8 cellular contexts compared by ENCODE assay signal in genomic region chr11:10456519-10456918, GRCh38. TPM values are rescaled to one million over a fixed set of nuclear protein-coding genes. Genes with fewer than 3 reads are reported as not detected.
DNase-seq lines count a peak whose midpoint lies in the region; ATAC-seq and TF ChIP-seq lines count a peak whose summit lies in the region.

No MANE protein-coding gene starts in this region.

- no peaks in the 10 kb centered on the region for H3K27me3 Mint-ChIP-seq in CD8-positive, alpha-beta T cell (ENCODE audit: low read depth)
- H3K27me3 Mint-ChIP-seq in activated naive CD8-positive, alpha-beta T cell treated with anti-CD3 and anti-CD28 coated beads, Interleukin-2, amount 10 ng/mL, durations not matched to agents 7 days and 5 days: peaks cover 18% of the 10 kb centered on the region

- H3K9me3 Mint-ChIP-seq in CD8-positive, alpha-beta T cell: no peaks in the 10 kb centered on the region
- no peaks in the 10 kb centered on the region for H3K9me3 Mint-ChIP-seq in activated naive CD8-positive, alpha-beta T cell treated with anti-CD3 and anti-CD28 coated beads, Interleukin-2, amount 10 ng/mL, durations not matched to agents 7 days and 5 days

- peak overlapping the region; percentile 10 for H3K27ac ChIP-seq in CD8-positive, alpha-beta T cell (ENCODE audit: low read depth, low read length)
- peak overlapping the region; percentile 81 for H3K27ac ChIP-seq in MM.1S (ENCODE audit: low read length)
- peak overlapping the region; percentile 73 for H3K27ac ChIP-seq in mesenchymal stem cell (ENCODE audit: low read length, poor library complexity, severe bottlenecking)
- H3K27ac ChIP-seq in body of pancreas: peak overlapping the region in 1 of 4 donors; percentile 52

- TF ChIP-seq CTCF in CD8-positive, alpha-beta T cell (IDR thresholded peaks at IDR 0.05): no peak
- no peak for TF ChIP-seq CTCF in MM.1S (IDR thresholded peaks at IDR 0.05; ENCODE audit: low read length)
- TF ChIP-seq CTCF in body of pancreas (IDR thresholded peaks at IDR 0.05): no peak

- peak overlapping the region; percentile 78 for H3K4me2 ChIP-seq in MM.1S (ENCODE audit: low read depth, low read length)
- H3K4me2 ChIP-seq in mesenchymal stem cell (ENCODE audit: low read length, poor library complexity, severe bottlenecking): peak overlapping the region; percentile 17

- H3K14ac ChIP-seq in mesenchymal stem cell (ENCODE audit: low read length in 2 of 2): peak overlapping the region in 1 of 2 experiments; percentile 30

- no peak overlapping the region for H2AK5ac ChIP-seq in mesenchymal stem cell (ENCODE audit: low read length, severe bottlenecking)

- no peak overlapping the region for H3K23ac ChIP-seq in mesenchymal stem cell (ENCODE audit: low read length in 2 of 2)

- H2AFZ ChIP-seq in MM.1S (ENCODE audit: low read length) (peak overlapping the region; percentile 55), mesenchymal stem cell (ENCODE audit: low read depth, low read length) (peak overlapping the region; percentile 83)

- H4K91ac ChIP-seq in mesenchymal stem cell (ENCODE audit: low read length): peak overlapping the region; percentile 56

- CTCF ChIA-PET in CD8-positive, alpha-beta T cell (lab: Charles Lee): interaction anchor here (0.7 to 4.9 kb wide), 6 partner anchors 12 to 85 kb away, joined by 3 to 32 read pairs (median 6); partner anchors contain the start of gene RNF141

- peaks cover 32% of the 10 kb centered on the region for H3F3A ChIP-seq in MM.1S (ENCODE audit: insufficient read depth, low read length)

- H2BK5ac ChIP-seq in mesenchymal stem cell (ENCODE audit: low read depth, low read length, poor library complexity, severe bottlenecking): no peak overlapping the region

- no peaks in the 10 kb centered on the region for H3K27me3 ChIP-seq in CD8-positive, alpha-beta T cell (ENCODE audit: insufficient read depth, low read length)
- H3K27me3 ChIP-seq in MM.1S (replicated peaks; ENCODE audit: insufficient read depth, low read length) (peaks cover 11% of the 10 kb centered on the region), mesenchymal stem cell (ENCODE audit: control insufficient read depth in 1 of 2, insufficient read depth in 1 of 2, low read length in 2 of 2) (no peaks in the 10 kb centered on the region), body of pancreas (no peaks in the 10 kb centered on the region)

- POLR2A ChIA-PET in CD8-positive, alpha-beta T cell (lab: Charles Lee): interaction anchor here (1.1 to 3.4 kb wide), 6 partner anchors 10 to 352 kb away, joined by 3 to 18 read pairs (median 11); partner anchors contain the start of genes EIF4G2 and RNF141
- POLR2A ChIA-PET in activated naive CD8-positive, alpha-beta T cell treated with anti-CD3 and anti-CD28 coated beads, Interleukin-2, amount 10 ng/mL, durations not matched to agents 7 days and 5 days (lab: Charles Lee): interaction anchor here (1.1 to 2.2 kb wide), 6 partner anchors 14 to 1092 kb away, joined by 3 to 22 read pairs (median 8); partner anchors contain the start of genes EIF4G2, IPO7 and RNF141

- H2BK15ac ChIP-seq in mesenchymal stem cell (ENCODE audit: low read depth, poor library complexity, severe bottlenecking): no peak overlapping the region

- H2BK12ac ChIP-seq in mesenchymal stem cell (ENCODE audit: low read length in 2 of 2): peak overlapping the region; percentile 7 to 57

- H4K8ac ChIP-seq in mesenchymal stem cell (ENCODE audit: low read length): peak overlapping the region; percentile 1

- H3K9me3 ChIP-seq in CD8-positive, alpha-beta T cell (ENCODE audit: low read length): no peaks in the 10 kb centered on the region
- no peaks in the 10 kb centered on the region for H3K9me3 ChIP-seq in MM.1S (replicated peaks; ENCODE audit: insufficient read depth, low read length)
- H3K9me3 ChIP-seq in mesenchymal stem cell (ENCODE audit: control insufficient read depth, low read length): no peaks in the 10 kb centered on the region
- no peaks in the 10 kb centered on the region for H3K9me3 ChIP-seq in body of pancreas

- peaks cover 33% of the 10 kb centered on the region for H3K79me2 ChIP-seq in MM.1S (ENCODE audit: low read length)

- no peak for TF ChIP-seq POLR2A in body of pancreas (IDR thresholded peaks at IDR 0.05)

- intact Hi-C loops in CD8-positive, alpha-beta T cell (cut with DNase I, micrococcal nuclease): loop anchor here (1.0 to 10.0 kb wide), 14 partner anchors 14 to 1772 kb away; partner anchors contain the start of genes CTR9 (in 2 of the 2), USP47 (in 2 of the 2), ZBED5 (in 2 of the 2) and ADM (in 1 of the 2)
- intact Hi-C loops in body of pancreas (cut with DNase I): no loop called here

- peak overlapping the region in 1 of 2 experiments; percentile 42 for H3K4ac ChIP-seq in mesenchymal stem cell (ENCODE audit: low read depth in 1 of 2, low read length in 2 of 2)

- H3K4me3 Mint-ChIP-seq in CD8-positive, alpha-beta T cell: peak overlapping the region; percentile 91
- peak overlapping the region; percentile 95 for H3K4me3 Mint-ChIP-seq in activated naive CD8-positive, alpha-beta T cell treated with anti-CD3 and anti-CD28 coated beads, Interleukin-2, amount 10 ng/mL, durations not matched to agents 7 days and 5 days

- peak overlapping the region; percentile 98 for H3K27ac Mint-ChIP-seq in CD8-positive, alpha-beta T cell
- peak overlapping the region; percentile 93 for H3K27ac Mint-ChIP-seq in activated naive CD8-positive, alpha-beta T cell treated with anti-CD3 and anti-CD28 coated beads, Interleukin-2, amount 10 ng/mL, durations not matched to agents 7 days and 5 days

- peak overlapping the region; percentile 52 to 79 for H3K18ac ChIP-seq in mesenchymal stem cell (ENCODE audit: low read depth in 1 of 2, low read length in 2 of 2)

- H3K79me1 ChIP-seq in mesenchymal stem cell (replicated peaks; ENCODE audit: low read length, poor library complexity, severe bottlenecking): peaks cover 24% of the 10 kb centered on the region

- peaks cover 10% of the 10 kb centered on the region for H3K36me3 Mint-ChIP-seq in CD8-positive, alpha-beta T cell
- peaks cover 2% of the 10 kb centered on the region for H3K36me3 Mint-ChIP-seq in activated naive CD8-positive, alpha-beta T cell treated with anti-CD3 and anti-CD28 coated beads, Interleukin-2, amount 10 ng/mL, durations not matched to agents 7 days and 5 days

- 82% methylated on average over 3 of the region's 3 CpGs for WGBS in mesenchymal stem cell
- WGBS in body of pancreas, 2 donors: 74 to 79% methylated on average over 2 to 3 of the region's 3 CpGs

- peak in 2 of 7 experiments; percentile 27 to 52 for DNase-seq in CD8-positive, alpha-beta T cell
- DNase-seq in MM.1S (peak; percentile 48), mesenchymal stem cell (no peak), DMS153 (lab: John Stamatoyannopoulos, UW) (no peak), body of pancreas (no peak), NCI-H1436 treated with DMSO at 0.1 percent for 48 hours (lab: John Stamatoyannopoulos, UW) (no peak)
- peak; percentile 36 for DNase-seq in activated naive CD8-positive, alpha-beta T cell treated with anti-CD3 and anti-CD28 coated beads, Interleukin-2, amount 10 ng/mL, durations not matched to agents 7 days and 5 days

- ATAC-seq in CD8-positive, alpha-beta T cell: peak; percentile 1
- ATAC-seq in activated naive CD8-positive, alpha-beta T cell treated with anti-CD3 and anti-CD28 coated beads, Interleukin-2, amount 10 ng/mL, durations not matched to agents 7 days and 5 days (ENCODE audit: low read depth): no peak
- ATAC-seq in HG02588 (IDR thresholded peaks at IDR 0.05; ENCODE audit: unreplicated experiment) (no peak), body of pancreas (no peak)

- H3K4me1 ChIP-seq in CD8-positive, alpha-beta T cell (ENCODE audit: insufficient read depth, low read length): peaks cover 52% of the 10 kb centered on the region
- H3K4me1 ChIP-seq in MM.1S (ENCODE audit: low read length) (peaks cover 34% of the 10 kb centered on the region), mesenchymal stem cell (ENCODE audit: control insufficient read depth, insufficient read depth, low read depth, low read length) (peaks cover 38% of the 10 kb centered on the region), body of pancreas (peaks cover 4% of the 10 kb centered on the region)

- peak overlapping the region; percentile 35 for H2BK120ac ChIP-seq in mesenchymal stem cell (ENCODE audit: low read depth, low read length)

- peaks cover under 1% of the 10 kb centered on the region for H3K36me3 ChIP-seq in CD8-positive, alpha-beta T cell (ENCODE audit: insufficient read depth, low read length)
- H3K36me3 ChIP-seq in MM.1S (replicated peaks; ENCODE audit: insufficient read depth, low read length) (no peaks in the 10 kb centered on the region), mesenchymal stem cell (ENCODE audit: control insufficient read depth in 1 of 2, insufficient read depth in 2 of 2, low read depth in 1 of 2, low read length in 2 of 2) (peaks cover 3 to 9% of the 10 kb centered on the region in 2 experiments), body of pancreas (replicated peaks in 1 of 2; ENCODE audit: insufficient read depth in 1 of 2, low read depth in 2 of 2) (no peaks in the 10 kb centered on the region)

- H4K20me1 ChIP-seq in MM.1S (ENCODE audit: insufficient read depth, low read length): no peaks in the 10 kb centered on the region

- peak overlapping the region; percentile 52 for H3K4me3 ChIP-seq in CD8-positive, alpha-beta T cell (ENCODE audit: low read depth, low read length)
- H3K4me3 ChIP-seq in MM.1S (ENCODE audit: low read length) (peak overlapping the region; percentile 56), mesenchymal stem cell (ENCODE audit: insufficient read depth in 1 of 2, low read depth in 1 of 2, low read length in 2 of 2) (peak overlapping the region in 1 of 2 experiments; percentile 81), body of pancreas (no peak overlapping the region)

- H3K9me2 ChIP-seq in MM.1S (replicated peaks; ENCODE audit: insufficient read depth, low read length): no peaks in the 10 kb centered on the region

- peaks cover 78% of the 10 kb centered on the region for H3K4me1 Mint-ChIP-seq in CD8-positive, alpha-beta T cell (ENCODE audit: low read depth)
- peaks cover 47% of the 10 kb centered on the region for H3K4me1 Mint-ChIP-seq in activated naive CD8-positive, alpha-beta T cell treated with anti-CD3 and anti-CD28 coated beads, Interleukin-2, amount 10 ng/mL, durations not matched to agents 7 days and 5 days

- H3K9ac ChIP-seq in MM.1S (ENCODE audit: low read length) (peak overlapping the region; percentile 34), mesenchymal stem cell (ENCODE audit: low read length) (peak overlapping the region; percentile 90)

RNA-seq across cellular contexts. Expression of gene AMPD3, which starts 1.5 kb away (rescaled TPM):
- 10 to 100 TPM; 10.6 to 12.1 TPM for total RNA-seq in CD8-positive, alpha-beta T cell
- total RNA-seq in activated naive CD8-positive, alpha-beta T cell treated with anti-CD3 and anti-CD28 coated beads, Interleukin-2, amount 10 ng/mL, durations not matched to agents 7 days and 5 days: 10 to 100 TPM; 18.8 to 21.1 TPM
- polyA plus RNA-seq in mesenchymal stem cell (2013, experiment 1 of 2): 19.4 TPM
- 19.7 TPM for polyA plus RNA-seq in mesenchymal stem cell (2013, experiment 2 of 2)
- 1 to 10 TPM; 3.6 to 9.9 TPM for total RNA-seq in body of pancreas

Comparison
In these comparisons a context has a peak if more than half of its experiments do, and no peak if none do; other contexts are left out.
1. DNase-seq: peak in MM.1S (single experiment) and activated naive CD8-positive, alpha-beta T cell treated with anti-CD3 and anti-CD28 coated beads, Interleukin-2, amount 10 ng/mL, durations not matched to agents 7 days and 5 days (single experiment); none in mesenchymal stem cell (single experiment), DMS153 (single experiment), body of pancreas (0 of 4) and NCI-H1436 treated with DMSO at 0.1 percent for 48 hours (single experiment).
2. H3K4me3 ChIP-seq: peak in CD8-positive, alpha-beta T cell (single experiment) and MM.1S (single experiment); none in body of pancreas (0 of 2).